1 cellular context compared by ENCODE assay signal in the genomic region with DNA sequence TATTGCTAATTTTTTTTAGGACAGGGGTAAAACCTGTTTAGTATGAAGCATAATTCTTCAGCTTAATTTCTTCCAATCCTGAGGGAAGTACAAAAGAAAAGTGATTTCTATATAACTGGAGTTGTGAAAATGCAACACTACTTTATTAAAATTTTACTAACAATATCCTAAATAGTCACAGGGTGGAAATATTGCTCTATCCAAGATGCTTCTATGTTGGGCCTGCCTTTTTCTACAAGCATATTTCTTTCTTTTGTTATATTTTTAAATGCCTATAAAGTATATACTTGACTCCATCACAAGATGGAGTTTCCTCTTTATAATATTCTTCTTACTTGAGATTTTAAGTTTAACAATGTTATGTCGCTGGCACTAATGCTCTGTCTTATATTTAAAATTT.
TF ChIP-seq lines count a peak whose summit lies in the region.

No MANE protein-coding gene starts in this region.

TF ChIP-seq in K562, 482 proteins besides CTCF, POLR2A, EP300 and RAD21 (continued from another document):
- TF ChIP-seq, protein P1, sequence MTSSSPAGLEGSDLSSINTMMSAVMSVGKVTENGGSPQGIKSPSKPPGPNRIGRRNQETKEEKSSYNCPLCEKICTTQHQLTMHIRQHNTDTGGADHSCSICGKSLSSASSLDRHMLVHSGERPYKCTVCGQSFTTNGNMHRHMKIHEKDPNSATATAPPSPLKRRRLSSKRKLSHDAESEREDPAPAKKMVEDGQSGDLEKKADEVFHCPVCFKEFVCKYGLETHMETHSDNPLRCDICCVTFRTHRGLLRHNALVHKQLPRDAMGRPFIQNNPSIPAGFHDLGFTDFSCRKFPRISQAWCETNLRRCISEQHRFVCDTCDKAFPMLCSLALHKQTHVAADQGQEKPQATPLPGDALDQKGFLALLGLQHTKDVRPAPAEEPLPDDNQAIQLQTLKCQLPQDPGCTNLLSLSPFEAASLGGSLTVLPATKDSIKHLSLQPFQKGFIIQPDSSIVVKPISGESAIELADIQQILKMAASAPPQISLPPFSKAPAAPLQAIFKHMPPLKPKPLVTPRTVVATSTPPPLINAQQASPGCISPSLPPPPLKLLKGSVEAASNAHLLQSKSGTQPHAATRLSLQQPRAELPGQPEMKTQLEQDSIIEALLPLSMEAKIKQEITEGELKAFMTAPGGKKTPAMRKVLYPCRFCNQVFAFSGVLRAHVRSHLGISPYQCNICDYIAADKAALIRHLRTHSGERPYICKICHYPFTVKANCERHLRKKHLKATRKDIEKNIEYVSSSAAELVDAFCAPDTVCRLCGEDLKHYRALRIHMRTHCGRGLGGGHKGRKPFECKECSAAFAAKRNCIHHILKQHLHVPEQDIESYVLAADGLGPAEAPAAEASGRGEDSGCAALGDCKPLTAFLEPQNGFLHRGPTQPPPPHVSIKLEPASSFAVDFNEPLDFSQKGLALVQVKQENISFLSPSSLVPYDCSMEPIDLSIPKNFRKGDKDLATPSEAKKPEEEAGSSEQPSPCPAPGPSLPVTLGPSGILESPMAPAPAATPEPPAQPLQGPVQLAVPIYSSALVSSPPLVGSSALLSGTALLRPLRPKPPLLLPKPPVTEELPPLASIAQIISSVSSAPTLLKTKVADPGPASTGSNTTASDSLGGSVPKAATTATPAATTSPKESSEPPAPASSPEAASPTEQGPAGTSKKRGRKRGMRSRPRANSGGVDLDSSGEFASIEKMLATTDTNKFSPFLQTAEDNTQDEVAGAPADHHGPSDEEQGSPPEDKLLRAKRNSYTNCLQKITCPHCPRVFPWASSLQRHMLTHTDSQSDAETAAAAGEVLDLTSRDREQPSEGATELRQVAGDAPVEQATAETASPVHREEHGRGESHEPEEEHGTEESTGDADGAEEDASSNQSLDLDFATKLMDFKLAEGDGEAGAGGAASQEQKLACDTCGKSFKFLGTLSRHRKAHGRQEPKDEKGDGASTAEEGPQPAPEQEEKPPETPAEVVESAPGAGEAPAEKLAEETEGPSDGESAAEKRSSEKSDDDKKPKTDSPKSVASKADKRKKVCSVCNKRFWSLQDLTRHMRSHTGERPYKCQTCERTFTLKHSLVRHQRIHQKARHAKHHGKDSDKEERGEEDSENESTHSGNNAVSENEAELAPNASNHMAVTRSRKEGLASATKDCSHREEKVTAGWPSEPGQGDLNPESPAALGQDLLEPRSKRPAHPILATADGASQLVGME (CRISPR knock-in tag; IDR thresholded peaks at IDR 0.05) = no peak
- no peak for TF ChIP-seq NR1H2 (CRISPR knock-in tag; IDR thresholded peaks at IDR 0.05)
